In the genomic region with DNA sequence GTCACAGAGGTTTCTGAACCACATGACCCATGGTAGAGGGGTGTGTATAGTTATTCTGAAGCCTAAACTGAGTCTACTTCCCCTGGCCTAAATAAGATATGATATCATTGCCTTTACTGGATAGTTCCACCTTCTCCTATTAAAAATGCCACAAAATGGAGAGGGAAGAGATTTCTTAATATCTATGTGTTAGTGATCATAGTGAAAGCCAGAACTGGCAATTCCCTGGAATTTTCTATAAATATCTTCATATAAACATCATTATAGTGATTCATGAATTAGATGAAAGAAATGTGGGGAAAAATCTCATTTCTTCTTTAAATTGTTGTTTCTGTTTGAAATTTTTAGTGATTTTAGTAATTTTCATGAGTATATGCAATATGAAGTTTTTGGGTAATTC, we compare ENCODE assay signal across 23 cellular contexts.
"Had no signal": no experiment of that assay in that cellular context is flagged by ENCODE, and none has a peak within 500 bp of the region (broad histone marks: within the 10 kb centered on the region; RNA-seq: fewer than 3 reads in every experiment).

No MANE protein-coding gene starts in this region.

- H3K4me3 Mint-ChIP-seq: dendritic cell treated with granulocyte-macrophage colony-stimulating factor and Interleukin-4, amounts not matched to agents 40 ng/mL and 50 ng/mL, for 4 days; immature natural killer cell; natural killer cell treated with Interleukin-12 subunit alpha and Interleukin-12 subunit beta and Interleukin-15 and Interleukin-18, amount 100 ng/mL, for 72 hours; neural progenitor cell; stimulated activated memory B cell treated with anti-CD40 and anti-IgM and Interleukin-4, amounts not matched to agents 10 μg/mL and 1 μg/mL and 100 μg/mL, for 72 hours; stimulated activated naive CD8-positive, alpha-beta T cell treated with anti-CD3 and anti-CD28 coated beads, Interleukin-15, amount 100 ng/mL, for 72 hours had no signal

- ATAC-seq: foreskin keratinocyte; left cardiac atrium; left ventricle myocardium superior; natural killer cell treated with Interleukin-12 subunit alpha and Interleukin-12 subunit beta and Interleukin-15 and Interleukin-18, amount 100 ng/mL, for 72 hours; stimulated activated memory B cell treated with anti-CD40 and anti-IgM and Interleukin-4, amounts not matched to agents 10 μg/mL and 1 μg/mL and 100 μg/mL, for 72 hours; stimulated activated naive CD8-positive, alpha-beta T cell treated with anti-CD3 and anti-CD28 coated beads, Interleukin-15, amount 100 ng/mL, for 72 hours; upper lobe of right lung had no signal

- H3K27ac Mint-ChIP-seq: dendritic cell treated with granulocyte-macrophage colony-stimulating factor and Interleukin-4, amounts not matched to agents 40 ng/mL and 50 ng/mL, for 4 days; natural killer cell treated with Interleukin-12 subunit alpha and Interleukin-12 subunit beta and Interleukin-15 and Interleukin-18, amount 100 ng/mL, for 72 hours; neural progenitor cell; stimulated activated memory B cell treated with anti-CD40 and anti-IgM and Interleukin-4, amounts not matched to agents 10 μg/mL and 1 μg/mL and 100 μg/mL, for 72 hours; stimulated activated naive CD8-positive, alpha-beta T cell treated with anti-CD3 and anti-CD28 coated beads, Interleukin-15, amount 100 ng/mL, for 72 hours had no signal

- H2AFZ ChIP-seq: neural progenitor cell had no signal

- H3K4me3 ChIP-seq: esophagus squamous epithelium, lung, neural progenitor cell, ovary, testis, tibial nerve, upper lobe of right lung, vagina had no signal

- FAIRE-seq: colon, kidney had no signal

- H3K4me2 ChIP-seq: neural progenitor cell had no signal

- H3K27me3 Mint-ChIP-seq: dendritic cell treated with granulocyte-macrophage colony-stimulating factor and Interleukin-4, amounts not matched to agents 40 ng/mL and 50 ng/mL, for 4 days; natural killer cell treated with Interleukin-12 subunit alpha and Interleukin-12 subunit beta and Interleukin-15 and Interleukin-18, amount 100 ng/mL, for 72 hours; stimulated activated memory B cell treated with anti-CD40 and anti-IgM and Interleukin-4, amounts not matched to agents 10 μg/mL and 1 μg/mL and 100 μg/mL, for 72 hours; stimulated activated naive CD8-positive, alpha-beta T cell treated with anti-CD3 and anti-CD28 coated beads, Interleukin-15, amount 100 ng/mL, for 72 hours had no signal

- H3K27ac ChIP-seq: esophagus squamous epithelium, foreskin keratinocyte, neural progenitor cell, ovary, testis, tibial nerve, upper lobe of right lung, vagina had no signal

- H3K9me3 ChIP-seq: esophagus squamous epithelium, ovary, testis, tibial nerve, upper lobe of right lung, vagina had no signal

- H3K36me3 Mint-ChIP-seq: immature natural killer cell; natural killer cell treated with Interleukin-12 subunit alpha and Interleukin-12 subunit beta and Interleukin-15 and Interleukin-18, amount 100 ng/mL, for 72 hours; neural progenitor cell; stimulated activated memory B cell treated with anti-CD40 and anti-IgM and Interleukin-4, amounts not matched to agents 10 μg/mL and 1 μg/mL and 100 μg/mL, for 72 hours had no signal

- H3K9ac ChIP-seq: neural progenitor cell had no signal

- H3K9me3 Mint-ChIP-seq: dendritic cell treated with granulocyte-macrophage colony-stimulating factor and Interleukin-4, amounts not matched to agents 40 ng/mL and 50 ng/mL, for 4 days; immature natural killer cell; natural killer cell treated with Interleukin-12 subunit alpha and Interleukin-12 subunit beta and Interleukin-15 and Interleukin-18, amount 100 ng/mL, for 72 hours; neural progenitor cell; stimulated activated memory B cell treated with anti-CD40 and anti-IgM and Interleukin-4, amounts not matched to agents 10 μg/mL and 1 μg/mL and 100 μg/mL, for 72 hours; stimulated activated naive CD8-positive, alpha-beta T cell treated with anti-CD3 and anti-CD28 coated beads, Interleukin-15, amount 100 ng/mL, for 72 hours had no signal

- H3K4me1 ChIP-seq: foreskin keratinocyte, neural progenitor cell had no signal

- DNase-seq: esophagus squamous epithelium; foreskin keratinocyte; immature natural killer cell; kidney; left cardiac atrium; left ventricle myocardium superior; mesenchymal stem cell; midbrain; nucleus accumbens; ovary; right cardiac atrium; stimulated activated CD4-positive, alpha-beta T cell treated with anti-CD3 and anti-CD28 coated beads, Interleukin-4, amount 100 ng/mL, for 24 hours; stimulated activated naive CD8-positive, alpha-beta T cell treated with anti-CD3 and anti-CD28 coated beads, Interleukin-15, amount 100 ng/mL, for 72 hours; testis; upper lobe of right lung had no signal

- H3K36me3 ChIP-seq: esophagus squamous epithelium, neural progenitor cell, ovary, tibial nerve, upper lobe of right lung, vagina had no signal

- H3K27me3 ChIP-seq: esophagus squamous epithelium, foreskin keratinocyte, neural progenitor cell, ovary, testis, tibial nerve, upper lobe of right lung, vagina had no signal
